ENCODE assay signal across 1 cellular context in genomic region chr3:126399348-126399730, GRCh38.
A peak's percentile ranks its signal among the peaks of the same experiment; 100 is the strongest.
TF ChIP-seq lines count a peak whose summit lies in the region.

No MANE protein-coding gene starts in this region.

TF ChIP-seq in GM12878, 131 proteins besides CTCF, POLR2A, EP300 and RAD21:
- TF ChIP-seq MTA2 (IDR thresholded peaks at IDR 0.05; ENCODE audit: low read depth) (peak; percentile 35; the same call in 1 of the 2 replicates), ATF7 (IDR thresholded peaks at IDR 0.05; ENCODE audit: low read depth) (peak; percentile 84), IKZF1 (conservative IDR thresholded peaks at IDR 0.05) (peak; percentile 52), CBX5 (IDR thresholded peaks at IDR 0.05; ENCODE audit: low read depth) (0 out of 2 replicates have a peak, but pooled peaks have one; percentile 71), ATF2 (IDR thresholded peaks at IDR 0.05; ENCODE audit: low read length) (peak; percentile 51), SREBF2 (IDR thresholded peaks at IDR 0.05; ENCODE audit: low read length) (no peak), E2F8 (IDR thresholded peaks at IDR 0.05; ENCODE audit: low read depth, partially characterized antibody) (no peak), STAT1 (conservative IDR thresholded peaks at IDR 0.05) (no peak), RUNX3 (IDR thresholded peaks at IDR 0.05; ENCODE audit: low read length) (peak; percentile 60), SKIL (IDR thresholded peaks at IDR 0.05; ENCODE audit: low read depth, poor library complexity, severe bottlenecking) (peak; percentile 21), CBX3 (IDR thresholded peaks at IDR 0.05; ENCODE audit: borderline replicate concordance, low read depth) (no peak), KLF5 (IDR thresholded peaks at IDR 0.05; ENCODE audit: partially characterized antibody) (no peak), E4F1 (IDR thresholded peaks at IDR 0.05; ENCODE audit: borderline replicate concordance, partially characterized antibody) (no peak), TAF1 (IDR thresholded peaks at IDR 0.05; ENCODE audit: borderline replicate concordance, low read depth, low read length) (no peak), MLLT1 (IDR thresholded peaks at IDR 0.05) (no peak), FOXK2 (IDR thresholded peaks at IDR 0.05) (no peak), CEBPZ (IDR thresholded peaks at IDR 0.05; ENCODE audit: low read depth, low read length) (no peak), SIN3A (IDR thresholded peaks at IDR 0.05; ENCODE audit: low read depth, low read length) (no peak), IKZF2 (IDR thresholded peaks at IDR 0.05) (peak; percentile 69 to 78; a peak in 3 of 4 replicates), SMARCA5 (IDR thresholded peaks at IDR 0.05) (no peak), GATAD2B (conservative IDR thresholded peaks at IDR 0.05; ENCODE audit: low read depth) (no peak), SRF (IDR thresholded peaks at IDR 0.05; ENCODE audit: low read depth in 2 of 2, low read length in 2 of 2) (no peak), NFIC (IDR thresholded peaks at IDR 0.05; ENCODE audit: low read depth, low read length) (peak; percentile 26; the same call in 1 of the 2 replicates), ZNF384 (IDR thresholded peaks at IDR 0.05; ENCODE audit: borderline replicate concordance, low read depth, low read length) (0 out of 2 replicates have a peak, but pooled peaks have one; percentile 42), MTA3 (IDR thresholded peaks at IDR 0.05; ENCODE audit: borderline replicate concordance, low read length) (no peak), CREB1 (IDR thresholded peaks at IDR 0.05; ENCODE audit: low read depth) (0 out of 2 replicates have a peak, but pooled peaks have one; percentile 28), ASH2L (IDR thresholded peaks at IDR 0.05; ENCODE audit: borderline replicate concordance, low read depth) (no peak), MAX (IDR thresholded peaks at IDR 0.05; ENCODE audit: low read depth, low read length) (no peak), DPF2 (IDR thresholded peaks at IDR 0.05) (no peak), MEF2A (IDR thresholded peaks at IDR 0.05; ENCODE audit: insufficient read depth, low read depth, low read length) (peak; percentile 63; the same call in 1 of the 2 replicates), WRNIP1 (IDR thresholded peaks at IDR 0.05; ENCODE audit: borderline replicate concordance, low read depth, low read length) (no peak), JUND (IDR thresholded peaks at IDR 0.05; ENCODE audit: low read depth, low read length) (no peak), HDAC6 (IDR thresholded peaks at IDR 0.05; ENCODE audit: unreplicated experiment) (no peak), NFYA (IDR thresholded peaks at IDR 0.05; ENCODE audit: borderline replicate concordance, low read depth, low read length) (no peak), MEF2B (IDR thresholded peaks at IDR 0.05; ENCODE audit: partially characterized antibody, poor library complexity, severe bottlenecking) (peak; percentile 61)
TF ChIP-seq in GM12878: peak in this region for 13.
